19 cellular contexts compared by ENCODE assay signal in genomic region chr2:14388724-14389123, GRCh38.
DNase-seq lines count a peak whose midpoint lies in the region; ATAC-seq and TF ChIP-seq lines count a peak whose summit lies in the region.
"Had no signal": no experiment of that assay in that cellular context is flagged by ENCODE, and none has a peak within 500 bp of the region (broad histone marks: within the 10 kb centered on the region; RNA-seq: fewer than 3 reads in every experiment).

No MANE protein-coding gene starts in this region.

- H3K27me3 ChIP-seq in thyroid gland: no peaks in the 10 kb centered on the region

- no peaks in the 10 kb centered on the region for H3K27me3 Mint-ChIP-seq in glutamatergic neuron (ENCODE audit: unreplicated experiment)
- peaks cover 5% of the 10 kb centered on the region for H3K27me3 Mint-ChIP-seq in neural crest cell (ENCODE audit: low read depth)
- H3K27me3 Mint-ChIP-seq: CD4-positive, alpha-beta memory T cell had no signal

- DNase-seq in glutamatergic neuron: no peak
- no peak for DNase-seq in neural crest cell (ENCODE audit: low read depth, low spot score)
- DNase-seq in AG08396 (ENCODE audit: low spot score): no peak
- DNase-seq in thyroid gland: no peak
- DNase-seq: 8988T; ACHN; C1 segment of cervical spinal cord; Calu3; CD4-positive, alpha-beta memory T cell; COR-L47; DMS53; DMS79 treated with DMSO at 0.1 percent for 48 hours; GF-D8; GOT3; HCEC 1CT had no signal

- H3K4me1 ChIP-seq in thyroid gland: no peaks in the 10 kb centered on the region
- H3K4me1 ChIP-seq: A549 had no signal

- intact Hi-C loops in thyroid gland (cut with DNase I): no loop called here

- H3K36me3 Mint-ChIP-seq in glutamatergic neuron (ENCODE audit: unreplicated experiment): no peaks in the 10 kb centered on the region
- no peaks in the 10 kb centered on the region for H3K36me3 Mint-ChIP-seq in neural crest cell (ENCODE audit: low read depth)
- H3K36me3 Mint-ChIP-seq: CD4-positive, alpha-beta memory T cell had no signal

- H3K4me3 ChIP-seq in thyroid gland (replicated peaks in 1 of 3): no peak overlapping the region
- H3K4me3 ChIP-seq: A549 had no signal

- no peaks in the 10 kb centered on the region for H3K9me3 Mint-ChIP-seq in glutamatergic neuron (ENCODE audit: unreplicated experiment)
- no peaks in the 10 kb centered on the region for H3K9me3 Mint-ChIP-seq in neural crest cell

- ATAC-seq in HG03095 (IDR thresholded peaks at IDR 0.05; ENCODE audit: unreplicated experiment) (no peak), GM18498 (IDR thresholded peaks at IDR 0.05; ENCODE audit: unreplicated experiment) (no peak)
- ATAC-seq: A549 had no signal

- H3K9me3 ChIP-seq in thyroid gland: no peaks in the 10 kb centered on the region
- H3K9me3 ChIP-seq: A549 had no signal

- H3K4me1 Mint-ChIP-seq in glutamatergic neuron (ENCODE audit: low read depth, unreplicated experiment) (peaks cover 5% of the 10 kb centered on the region), neural crest cell (no peaks in the 10 kb centered on the region)
- H3K4me1 Mint-ChIP-seq: CD4-positive, alpha-beta memory T cell had no signal

- 87 to 89% methylated on average over 2 of the region's 2 CpGs for WGBS in thyroid gland, 2 donors

- H3K4me3 Mint-ChIP-seq in glutamatergic neuron (ENCODE audit: unreplicated experiment): no peak overlapping the region
- H3K4me3 Mint-ChIP-seq in neural crest cell: no peak overlapping the region
- H3K4me3 Mint-ChIP-seq: CD4-positive, alpha-beta memory T cell had no signal

- TF ChIP-seq POLR2A in thyroid gland (IDR thresholded peaks at IDR 0.05): no peak

- H3K27ac Mint-ChIP-seq in glutamatergic neuron (ENCODE audit: unreplicated experiment): no peak overlapping the region
- no peak overlapping the region for H3K27ac Mint-ChIP-seq in neural crest cell (ENCODE audit: unreplicated experiment)
- H3K27ac Mint-ChIP-seq: CD4-positive, alpha-beta memory T cell had no signal

- no peak overlapping the region for H3K27ac ChIP-seq in VCaP
- H3K27ac ChIP-seq in thyroid gland: no peak overlapping the region
- H3K27ac ChIP-seq: A549 had no signal

- no peaks in the 10 kb centered on the region for H3K36me3 ChIP-seq in thyroid gland

- peak; percentile 12; the same call in 1 of the 2 replicates for TF ChIP-seq CTCF in VCaP (conservative IDR thresholded peaks at IDR 0.05)
- peak; percentile 44 for TF ChIP-seq CTCF in glutamatergic neuron (IDR thresholded peaks at IDR 0.05; ENCODE audit: partially characterized antibody, unreplicated experiment)
- TF ChIP-seq CTCF in neural crest cell (conservative IDR thresholded peaks at IDR 0.05): peak; percentile 31
- no peak for TF ChIP-seq CTCF in thyroid gland (IDR thresholded peaks at IDR 0.05)

Comparison
In these comparisons a context has a peak if more than half of its experiments do, and no peak if none do; other contexts are left out.
1. CTCF ChIP-seq: peak in VCaP (single experiment), glutamatergic neuron (single experiment) and neural crest cell (single experiment); none in thyroid gland (0 of 6).